Comparison of ENCODE assay signal across 1 cellular context in the genomic region with DNA sequence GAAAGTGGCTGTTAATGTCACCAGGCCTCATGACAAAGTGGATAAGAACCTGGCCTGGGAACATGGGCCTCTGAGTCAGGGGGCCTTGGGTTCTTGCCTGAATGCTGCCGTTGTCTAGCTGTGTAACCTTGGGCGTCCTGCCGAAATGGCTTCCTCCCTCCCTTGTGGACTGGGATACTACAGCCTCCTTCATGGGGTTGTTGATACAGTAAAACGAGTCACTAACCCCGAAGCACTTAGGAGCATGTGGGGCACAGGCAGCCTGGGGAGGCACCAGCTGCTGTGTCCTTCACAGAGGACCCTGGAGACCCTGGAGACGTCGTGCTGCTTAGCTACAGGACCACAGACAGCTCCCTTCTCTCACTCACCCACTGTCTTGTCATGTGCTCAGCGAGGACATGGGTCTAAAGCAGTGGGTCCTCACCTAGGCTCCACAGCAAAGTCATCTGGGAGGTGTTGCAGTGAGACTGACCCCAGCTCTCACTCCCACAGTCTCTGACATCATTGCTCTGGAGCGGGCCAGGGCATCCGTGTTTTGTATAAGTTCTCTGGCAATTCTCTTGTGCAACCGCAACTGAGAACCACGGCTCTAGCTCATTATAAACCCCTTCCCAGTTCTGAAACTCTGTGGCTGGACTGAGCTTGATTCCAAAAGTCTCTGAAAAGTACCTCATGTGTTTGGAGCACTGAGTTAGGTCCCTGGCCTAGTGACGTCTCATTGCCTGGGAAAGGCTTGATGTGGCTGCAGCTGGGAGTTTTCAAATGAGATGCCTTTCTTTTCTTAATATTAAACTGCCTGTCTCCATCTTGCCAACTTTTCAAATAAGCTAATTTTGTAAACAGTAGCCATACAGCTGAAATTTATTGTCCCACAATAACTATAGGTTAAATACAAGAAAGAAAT.
TF ChIP-seq lines count a peak whose summit lies in the region.

No MANE protein-coding gene starts in this region.

TF ChIP-seq in HCT116, 20 proteins besides CTCF, POLR2A, EP300 and RAD21:
- TF ChIP-seq, protein P1, sequence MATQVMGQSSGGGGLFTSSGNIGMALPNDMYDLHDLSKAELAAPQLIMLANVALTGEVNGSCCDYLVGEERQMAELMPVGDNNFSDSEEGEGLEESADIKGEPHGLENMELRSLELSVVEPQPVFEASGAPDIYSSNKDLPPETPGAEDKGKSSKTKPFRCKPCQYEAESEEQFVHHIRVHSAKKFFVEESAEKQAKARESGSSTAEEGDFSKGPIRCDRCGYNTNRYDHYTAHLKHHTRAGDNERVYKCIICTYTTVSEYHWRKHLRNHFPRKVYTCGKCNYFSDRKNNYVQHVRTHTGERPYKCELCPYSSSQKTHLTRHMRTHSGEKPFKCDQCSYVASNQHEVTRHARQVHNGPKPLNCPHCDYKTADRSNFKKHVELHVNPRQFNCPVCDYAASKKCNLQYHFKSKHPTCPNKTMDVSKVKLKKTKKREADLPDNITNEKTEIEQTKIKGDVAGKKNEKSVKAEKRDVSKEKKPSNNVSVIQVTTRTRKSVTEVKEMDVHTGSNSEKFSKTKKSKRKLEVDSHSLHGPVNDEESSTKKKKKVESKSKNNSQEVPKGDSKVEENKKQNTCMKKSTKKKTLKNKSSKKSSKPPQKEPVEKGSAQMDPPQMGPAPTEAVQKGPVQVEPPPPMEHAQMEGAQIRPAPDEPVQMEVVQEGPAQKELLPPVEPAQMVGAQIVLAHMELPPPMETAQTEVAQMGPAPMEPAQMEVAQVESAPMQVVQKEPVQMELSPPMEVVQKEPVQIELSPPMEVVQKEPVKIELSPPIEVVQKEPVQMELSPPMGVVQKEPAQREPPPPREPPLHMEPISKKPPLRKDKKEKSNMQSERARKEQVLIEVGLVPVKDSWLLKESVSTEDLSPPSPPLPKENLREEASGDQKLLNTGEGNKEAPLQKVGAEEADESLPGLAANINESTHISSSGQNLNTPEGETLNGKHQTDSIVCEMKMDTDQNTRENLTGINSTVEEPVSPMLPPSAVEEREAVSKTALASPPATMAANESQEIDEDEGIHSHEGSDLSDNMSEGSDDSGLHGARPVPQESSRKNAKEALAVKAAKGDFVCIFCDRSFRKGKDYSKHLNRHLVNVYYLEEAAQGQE (IDR thresholded peaks at IDR 0.05; ENCODE audit: low read depth), result peak; percentile 23; the same call in 1 of the 2 replicates
- no peak for TF ChIP-seq EZH2phosphoT487 (IDR thresholded peaks at IDR 0.05; ENCODE audit: borderline replicate concordance)
